16 cellular contexts compared by ENCODE assay signal in the genomic region with DNA sequence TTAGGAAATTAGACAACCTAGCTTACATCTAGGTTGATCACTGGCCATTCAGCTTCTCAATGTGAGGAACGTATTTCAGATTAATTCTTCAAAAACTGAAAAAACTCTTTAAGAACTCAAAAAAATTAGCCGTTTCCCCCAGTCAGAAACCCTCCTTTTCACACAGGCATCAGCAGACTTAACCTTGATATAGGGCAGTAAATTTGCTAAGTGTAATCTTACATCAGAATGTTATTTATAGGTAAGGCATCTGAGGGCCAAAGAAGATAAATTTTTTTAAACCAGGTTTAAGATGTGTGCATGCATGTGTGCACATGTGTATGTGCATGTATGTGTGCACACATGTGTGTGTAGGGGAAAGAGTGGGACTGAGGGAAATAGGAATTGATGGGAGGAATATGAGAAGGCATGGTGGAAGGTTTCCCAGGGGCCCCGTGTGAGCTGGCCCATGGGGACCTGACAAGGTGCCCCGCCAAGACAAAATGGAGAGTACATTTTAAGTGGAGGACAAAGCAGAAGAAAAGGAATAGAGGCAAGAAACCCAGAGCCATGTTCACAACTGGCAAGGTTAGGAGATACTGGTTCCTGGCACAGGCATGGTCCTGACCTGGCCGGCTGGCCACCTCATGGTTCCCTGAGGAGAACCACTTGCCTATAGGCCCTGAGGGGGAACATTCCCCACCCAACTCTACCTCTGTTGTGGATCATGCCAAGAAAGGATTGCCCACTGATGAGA. TPM values are rescaled to one million over a fixed set of nuclear protein-coding genes. Genes with fewer than 3 reads are reported as not detected.
DNase-seq lines count a peak whose midpoint lies in the region; ATAC-seq, FAIRE-seq and TF ChIP-seq lines count a peak whose summit lies in the region.
"Had no signal": no experiment of that assay in that cellular context is flagged by ENCODE, and none has a peak within 500 bp of the region (broad histone marks: within the 10 kb centered on the region; RNA-seq: fewer than 3 reads in every experiment).

No MANE protein-coding gene starts in this region.

- no peak for TF ChIP-seq POLR2A in HepG2 (IDR thresholded peaks at IDR 0.05; ENCODE audit: insufficient read depth in 1 of 2, low read depth in 2 of 2, low read length in 2 of 2)
- TF ChIP-seq POLR2A in right lobe of liver (IDR thresholded peaks at IDR 0.05), result no peak

- POLR2A ChIA-PET in HepG2 (lab: Yijun Ruan, JAX), result interaction anchor here (1.1 kb wide), 1 partner anchor 13 kb away, joined by 3 read pairs; no protein-coding TSS in a partner anchor

- TF ChIP-seq CTCF in HepG2 (CRISPR knock-in tag; IDR thresholded peaks at IDR 0.05) (no peak), right lobe of liver (IDR thresholded peaks at IDR 0.05) (no peak)

- no peak for FAIRE-seq in HepG2 (lab: Jason Lieb, UNC)
- FAIRE-seq: A204.1, G401.6 had no signal

- intact Hi-C loops in HepG2 (cut with micrococcal nuclease; ENCODE audit: unreplicated experiment) (no loop called here), right lobe of liver (cut with DNase I) (no loop called here), left ventricle myocardium superior (cut with micrococcal nuclease) (loop anchor here (5.0 kb wide), 1 partner anchor 68 kb away; no protein-coding TSS in a partner anchor)

- ATAC-seq in HepG2, result no peak
- ATAC-seq in right lobe of liver, result no peak
- peak; percentile 15 for ATAC-seq in left ventricle myocardium superior
- no peak for ATAC-seq in GM18873 (IDR thresholded peaks at IDR 0.05; ENCODE audit: low FRiP score, unreplicated experiment)
- ATAC-seq: Panc1; stimulated activated effector memory CD8-positive, alpha-beta T cell treated with anti-CD3 and anti-CD28 coated beads, Interleukin-12 subunit alpha, Interleukin-12 subunit beta, amount 100 ng/mL, for 72 hours; T-helper 17 cell had no signal

- no peak overlapping the region for H2AFZ ChIP-seq in HepG2 (ENCODE audit: low read length)

- in situ Hi-C loops in HepG2 (cut with HindIII; ENCODE audit: extremely low pct_ligation_motif_present, low pct_unique_long_range_greater_than_20kb), result no loop called here

- H3K4me1 ChIP-seq in HepG2 (ENCODE audit: insufficient read depth, low read length) (no peaks in the 10 kb centered on the region), right lobe of liver (peaks cover 0 to 2% (median 0%) of the 10 kb centered on the region in 4 donors), rectal smooth muscle tissue (ENCODE audit: control insufficient read depth, insufficient read depth, low read length) (peaks cover 14% of the 10 kb centered on the region)

- BruUV-seq in HepG2 (replicated peaks; lab: Mats Ljungman, UMichigan), result no TSS peak

- H3K9me3 ChIP-seq in HepG2 (ENCODE audit: low read length), result no peaks in the 10 kb centered on the region
- H3K9me3 ChIP-seq in right lobe of liver, result no peaks in the 10 kb centered on the region

- no peak overlapping the region for H3K27ac ChIP-seq in HepG2 (ENCODE audit: extremely low read length, insufficient read depth, low read length)
- H3K27ac ChIP-seq in right lobe of liver, result no peak overlapping the region
- peak overlapping the region; percentile 46 for H3K27ac ChIP-seq in rectal smooth muscle tissue (ENCODE audit: low read depth, low read length)

- WGBS in HepG2 (ENCODE audit: low lambda C conversion rate), result 92% methylated on average over 5 of the region's 5 CpGs
- 92% methylated on average over 5 of the region's 5 CpGs for WGBS in right lobe of liver (ENCODE audit: insufficient coverage, low coverage, low lambda C conversion rate, missing lambda C conversion rate)

- no peak overlapping the region for H3K4me2 ChIP-seq in HepG2 (ENCODE audit: low read depth, low read length)

- DNase-seq in HepG2 (ENCODE audit: low spot score) (no peak), right lobe of liver (no peak), left ventricle myocardium superior (no peak), medulla oblongata (ENCODE audit: extremely low spot score) (no peak), NCI-H226 (no peak), NCI-H2227 (lab: John Stamatoyannopoulos, UW; ENCODE audit: unreplicated experiment) (no peak)
- DNase-seq: naive B cell; NCI-H510A treated with DMSO at 0.1 percent for 48 hours; stimulated activated CD4-positive, alpha-beta T cell treated with anti-CD3 and anti-CD28 coated beads, Interleukin-4, amount 100 ng/mL, for 24 hours; T-helper 17 cell had no signal

- H3K36me3 ChIP-seq in HepG2 (replicated peaks in 1 of 2; ENCODE audit: control insufficient read depth in 1 of 2, insufficient read depth in 2 of 2, low read length in 2 of 2), result peaks cover 3 to 5% of the 10 kb centered on the region in 2 experiments; a peak in 2 of 5 replicates
- H3K36me3 ChIP-seq in right lobe of liver, result no peaks in the 10 kb centered on the region
- H3K36me3 ChIP-seq in rectal smooth muscle tissue (ENCODE audit: control insufficient read depth, insufficient read depth, low read length), result no peaks in the 10 kb centered on the region

- no peak overlapping the region for H3K9ac ChIP-seq in HepG2 (ENCODE audit: insufficient read depth, low read depth, low read length)
- H3K9ac ChIP-seq in rectal smooth muscle tissue (ENCODE audit: low read length), result no peak overlapping the region

- TF ChIP-seq EP300 in HepG2 (IDR thresholded peaks at IDR 0.05; ENCODE audit: low read depth in 2 of 2, low read length in 2 of 2) (no peak), HepG2 (CRISPR knock-in tag; IDR thresholded peaks at IDR 0.05; ENCODE audit: borderline replicate concordance) (no peak)

- no peak for TF ChIP-seq RAD21 in HepG2 (CRISPR knock-in tag; IDR thresholded peaks at IDR 0.05)

- no peaks in the 10 kb centered on the region for H4K20me1 ChIP-seq in HepG2 (ENCODE audit: insufficient read depth, low read length)

- H3K79me2 ChIP-seq in HepG2 (ENCODE audit: insufficient read depth, low read length), result peaks cover 44% of the 10 kb centered on the region

- H3K4me3 ChIP-seq in HepG2 (replicated peaks in 1 of 3; ENCODE audit: insufficient read depth in 1 of 3, low read depth in 2 of 3, low read length in 3 of 3) (no peak overlapping the region), right lobe of liver (no peak overlapping the region), rectal smooth muscle tissue (ENCODE audit: low read length) (peak overlapping the region; percentile 2)

- H3K27me3 ChIP-seq in HepG2 (ENCODE audit: control insufficient read depth in 1 of 2, insufficient read depth in 2 of 2, low read length in 2 of 2) (no peaks in the 10 kb centered on the region), right lobe of liver (no peaks in the 10 kb centered on the region), rectal smooth muscle tissue (ENCODE audit: control insufficient read depth, insufficient read depth, low read length) (no peaks in the 10 kb centered on the region)

- CTCF ChIA-PET in HepG2 (lab: Yijun Ruan, JAX; ENCODE audit: low intra/inter-chr PET ratio, low total read pairs), result no interaction called here

TF ChIP-seq in HepG2, 621 proteins besides CTCF, POLR2A, EP300 and RAD21:
- no peak for TF ChIP-seq GLI4 (CRISPR knock-in tag; IDR thresholded peaks at IDR 0.05; ENCODE audit: borderline replicate concordance)
- TF ChIP-seq, protein P1, sequence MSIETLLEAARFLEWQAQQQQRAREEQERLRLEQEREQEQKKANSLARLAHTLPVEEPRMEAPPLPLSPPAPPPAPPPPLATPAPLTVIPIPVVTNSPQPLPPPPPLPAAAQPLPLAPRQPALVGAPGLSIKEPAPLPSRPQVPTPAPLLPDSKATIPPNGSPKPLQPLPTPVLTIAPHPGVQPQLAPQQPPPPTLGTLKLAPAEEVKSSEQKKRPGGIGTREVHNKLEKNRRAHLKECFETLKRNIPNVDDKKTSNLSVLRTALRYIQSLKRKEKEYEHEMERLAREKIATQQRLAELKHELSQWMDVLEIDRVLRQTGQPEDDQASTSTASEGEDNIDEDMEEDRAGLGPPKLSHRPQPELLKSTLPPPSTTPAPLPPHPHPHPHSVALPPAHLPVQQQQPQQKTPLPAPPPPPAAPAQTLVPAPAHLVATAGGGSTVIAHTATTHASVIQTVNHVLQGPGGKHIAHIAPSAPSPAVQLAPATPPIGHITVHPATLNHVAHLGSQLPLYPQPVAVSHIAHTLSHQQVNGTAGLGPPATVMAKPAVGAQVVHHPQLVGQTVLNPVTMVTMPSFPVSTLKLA (IDR thresholded peaks at IDR 0.05), result peak; percentile 35; the same call in 1 of the 2 replicates

RNA-seq across cellular contexts. Expression of a gene that starts 33.1 kb away (rescaled TPM):
- total RNA-seq in HepG2 (2016; rRNA removed; fragmentation: Illumina TruSeq; extraction: Trizol) (33.6 and 37.7 TPM in 2 replicates), right lobe of liver (10 to 100 TPM; 29.1 to 46.6 (median 33.7) TPM), left ventricle myocardium superior (55.4 TPM)
- total RNA-seq in HepG2 (2016; cell fraction: cytosol; rRNA removed; fragmentation: Illumina TruSeq; extraction: Trizol; ENCODE audit: low read depth), result 39.3 and 46.4 TPM in 2 replicates
- 34.0 and 36.8 TPM in 2 replicates for total RNA-seq in HepG2 (2016; cell fraction: insoluble cytoplasmic fraction; rRNA removed; fragmentation: Illumina TruSeq; extraction: Trizol)
- total RNA-seq in HepG2 (2016; cell fraction: membrane; rRNA removed; fragmentation: Illumina TruSeq; extraction: Trizol), result 31.0 and 33.3 TPM in 2 replicates
- total RNA-seq in HepG2 (2016; cell fraction: nucleus; rRNA removed; fragmentation: Illumina TruSeq; extraction: Trizol), result 34.2 and 45.0 TPM in 2 replicates
- polyA plus RNA-seq in HepG2 (2011; rRNA removed), result 20.5 and 21.4 TPM in 2 replicates
- polyA plus RNA-seq in HepG2 (2011; cell fraction: cytosol; rRNA removed), result 16.3 and 20.0 TPM in 2 replicates
- 17.9 and 18.8 TPM in 2 replicates for polyA plus RNA-seq in HepG2 (2011; cell fraction: nucleus; rRNA removed)
- 19.2 and 20.2 TPM in 2 replicates for polyA plus RNA-seq in HepG2 (2012)
- polyA plus RNA-seq in HepG2 (2016; cell fraction: cytosol; fragmentation: Illumina TruSeq; extraction: Trizol; ENCODE audit: low read depth), result 3.9 and 4.4 TPM in 2 replicates
- 23.0 and 24.7 TPM in 2 replicates for polyA plus RNA-seq in HepG2 (2016; cell fraction: insoluble cytoplasmic fraction; fragmentation: Illumina TruSeq; extraction: Trizol; ENCODE audit: low read depth)
- 10.7 and 11.7 TPM in 2 replicates for polyA plus RNA-seq in HepG2 (2016; cell fraction: membrane; fragmentation: Illumina TruSeq; extraction: Trizol; ENCODE audit: low read depth)
- 36.0 and 41.1 TPM in 2 replicates for polyA plus RNA-seq in HepG2 (2016; cell fraction: nucleus; fragmentation: Illumina TruSeq; extraction: Trizol; ENCODE audit: insufficient read depth, low read depth)
- polyA minus RNA-seq in HepG2 (2011; rRNA and poly(A)+ RNA removed; ENCODE audit: low replicate concordance), result 27.3 and 38.7 TPM in 2 replicates
- 16.9 and 17.5 TPM in 2 replicates for polyA minus RNA-seq in HepG2 (2011; cell fraction: cytosol; rRNA and poly(A)+ RNA removed)
- 29.2 and 37.3 TPM in 2 replicates for polyA minus RNA-seq in HepG2 (2011; cell fraction: nucleus; rRNA and poly(A)+ RNA removed)
